20 cellular contexts compared by ENCODE assay signal in the genomic region with DNA sequence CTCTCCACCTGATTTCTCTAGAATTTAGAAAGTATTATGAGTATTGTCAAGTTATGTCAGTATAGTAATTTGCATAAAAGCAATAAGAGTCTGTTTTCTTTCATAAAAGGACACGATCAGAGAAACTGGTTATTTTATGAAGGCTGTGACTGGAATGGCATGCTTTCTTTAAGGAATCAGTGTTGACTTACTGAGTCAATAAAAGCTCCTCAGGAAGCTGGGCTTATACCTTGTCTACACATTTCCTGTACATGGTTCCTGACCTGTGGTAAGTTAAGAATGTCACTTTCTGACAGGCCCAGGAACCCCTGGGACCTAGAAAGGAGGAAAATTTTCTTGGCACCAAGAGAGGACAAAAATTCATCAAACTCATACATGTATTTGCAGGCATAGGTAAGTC.
"Had no signal": no experiment of that assay in that cellular context is flagged by ENCODE, and none has a peak within 500 bp of the region (broad histone marks: within the 10 kb centered on the region; RNA-seq: fewer than 3 reads in every experiment).

No MANE protein-coding gene starts in this region.

- H3K79me2 ChIP-seq: parathyroid adenoma had no signal

- ATAC-seq: activated CD8-positive, alpha-beta T cell treated with anti-CD3 and anti-CD28 coated beads, Interleukin-2, amount 10 ng/mL, durations not matched to agents 7 days and 5 days; left lobe of liver; natural killer cell treated with Interleukin-12 subunit alpha and Interleukin-12 subunit beta and Interleukin-15 and Interleukin-18, amount 100 ng/mL, for 72 hours; sciatic nerve; stimulated activated effector memory CD8-positive, alpha-beta T cell treated with anti-CD3 and anti-CD28 coated beads, Interleukin-12 subunit alpha, Interleukin-12 subunit beta, amount 100 ng/mL, for 72 hours had no signal

- FAIRE-seq: islet of Langerhans, TTC549 had no signal

- H3K27ac ChIP-seq: neutrophil, parathyroid adenoma, stomach had no signal

- H3K4me3 ChIP-seq: lung, smooth muscle cell, stomach had no signal

- DNase-seq: activated B cell treated with CpG ODN at 0.5 μM for 24 hours; activated CD4-positive, alpha-beta T cell treated with anti-CD3 and anti-CD28 coated beads, Interleukin-2, amount 10 ng/mL, durations not matched to agents 24 days and 14 days; activated CD8-positive, alpha-beta T cell treated with anti-CD3 and anti-CD28 coated beads, Interleukin-2, amount 10 ng/mL, durations not matched to agents 7 days and 5 days; activated naive CD4-positive, alpha-beta T cell treated with anti-CD3 and anti-CD28 coated beads for 36 hours; activated T-cell treated with anti-CD3 and anti-CD28 coated beads, Interleukin-2, amount 50 U/mL, for 24 hours; cortex of kidney; effector CD8-positive, alpha-beta T cell; stimulated activated CD4-positive, alpha-beta T cell treated with anti-CD3 and anti-CD28 coated beads, Interleukin-4, amount 100 ng/mL, for 24 hours; stomach; trophoblast cell had no signal

- H3K27me3 ChIP-seq: neutrophil, stomach had no signal

- H3K9ac ChIP-seq: parathyroid adenoma had no signal

- H2AFZ ChIP-seq: parathyroid adenoma had no signal

- H3K4me1 ChIP-seq: parathyroid adenoma, stomach had no signal

- H3K9me3 ChIP-seq: neutrophil had no signal

- H3K4me2 ChIP-seq: smooth muscle cell had no signal

- H3K36me3 ChIP-seq: neutrophil, stomach had no signal
